28 cellular contexts compared by ENCODE assay signal in genomic region chr10:131685576-131685975, GRCh38.
A peak's percentile ranks its signal among the peaks of the same experiment; 100 is the strongest.
DNase-seq lines count a peak whose midpoint lies in the region; ATAC-seq, FAIRE-seq and TF ChIP-seq lines count a peak whose summit lies in the region.
"Had no signal": no experiment of that assay in that cellular context is flagged by ENCODE, and none has a peak within 500 bp of the region (broad histone marks: within the 10 kb centered on the region; RNA-seq: fewer than 3 reads in every experiment).

No MANE protein-coding gene starts in this region.

- H3K23ac ChIP-seq in trophoblast cell (ENCODE audit: low read length): no peak overlapping the region

- H3K4ac ChIP-seq in trophoblast cell (ENCODE audit: low read depth, low read length): no peak overlapping the region

- H3K9me3 Mint-ChIP-seq in activated naive CD4-positive, alpha-beta T cell treated with anti-CD3 and anti-CD28 coated beads, Interleukin-2, amount 50 U/mL, for 24 hours: no peaks in the 10 kb centered on the region
- H3K9me3 Mint-ChIP-seq in activated naive CD4-positive, alpha-beta T cell treated with anti-CD3 and anti-CD28 coated beads for 36 hours: no peaks in the 10 kb centered on the region
- H3K9me3 Mint-ChIP-seq: CD8-positive, alpha-beta T cell had no signal

- H3K9me3 ChIP-seq in kidney (ENCODE audit: control insufficient read depth in 1 of 2, low read length in 2 of 2) (no peaks in the 10 kb centered on the region), trophoblast cell (ENCODE audit: insufficient read depth, low read depth, low read length) (peaks cover 5% of the 10 kb centered on the region)
- H3K9me3 ChIP-seq: Caco-2, MG63, Peyer's patch had no signal

- no peak overlapping the region for H4K12ac ChIP-seq in trophoblast cell (ENCODE audit: low read depth, low read length)

- H3K9ac ChIP-seq in kidney (ENCODE audit: low read length in 2 of 2): no peak overlapping the region
- no peak overlapping the region for H3K9ac ChIP-seq in trophoblast cell (ENCODE audit: low read length)

- H3K27ac Mint-ChIP-seq in activated naive CD4-positive, alpha-beta T cell treated with anti-CD3 and anti-CD28 coated beads, Interleukin-2, amount 50 U/mL, for 24 hours: peak overlapping the region; percentile 8
- H3K27ac Mint-ChIP-seq in activated naive CD4-positive, alpha-beta T cell treated with anti-CD3 and anti-CD28 coated beads for 36 hours: no peak overlapping the region
- H3K27ac Mint-ChIP-seq: B cell; CD8-positive, alpha-beta T cell had no signal

- no peaks in the 10 kb centered on the region for H3K4me1 Mint-ChIP-seq in activated naive CD4-positive, alpha-beta T cell treated with anti-CD3 and anti-CD28 coated beads, Interleukin-2, amount 50 U/mL, for 24 hours
- no peaks in the 10 kb centered on the region for H3K4me1 Mint-ChIP-seq in activated naive CD4-positive, alpha-beta T cell treated with anti-CD3 and anti-CD28 coated beads for 36 hours (ENCODE audit: low read depth)
- H3K4me1 Mint-ChIP-seq: B cell had no signal

- no peak overlapping the region for H2BK5ac ChIP-seq in trophoblast cell (ENCODE audit: low read depth, low read length, poor library complexity)

- no peaks in the 10 kb centered on the region for H3K36me3 Mint-ChIP-seq in activated naive CD4-positive, alpha-beta T cell treated with anti-CD3 and anti-CD28 coated beads, Interleukin-2, amount 50 U/mL, for 24 hours
- H3K36me3 Mint-ChIP-seq in activated naive CD4-positive, alpha-beta T cell treated with anti-CD3 and anti-CD28 coated beads for 36 hours (ENCODE audit: low read depth): no peaks in the 10 kb centered on the region
- H3K36me3 Mint-ChIP-seq: CD8-positive, alpha-beta T cell had no signal

- H3K4me3 ChIP-seq in kidney (ENCODE audit: low read length in 2 of 2) (no peak overlapping the region), trophoblast cell (ENCODE audit: low read depth, low read length) (peak overlapping the region; percentile 18)
- H3K4me3 ChIP-seq: K562, MG63, Peyer's patch had no signal

- intact Hi-C loops in activated naive CD4-positive, alpha-beta T cell treated with anti-CD3 and anti-CD28 coated beads for 36 hours (cut with micrococcal nuclease): no loop called here
- intact Hi-C loops in kidney (cut with DNase I): no loop called here

- no peak overlapping the region for H2BK12ac ChIP-seq in trophoblast cell (ENCODE audit: low read length)

- no peak overlapping the region for H3K27ac ChIP-seq in kidney (ENCODE audit: low read depth in 2 of 2, low read length in 2 of 2)
- H3K27ac ChIP-seq in trophoblast cell (ENCODE audit: low read depth, low read length): no peak overlapping the region
- H3K27ac ChIP-seq: 22Rv1, C4-2B, Peyer's patch had no signal

- no peak overlapping the region for H3K14ac ChIP-seq in trophoblast cell (ENCODE audit: low read length)

- TF ChIP-seq CTCF in kidney (IDR thresholded peaks at IDR 0.05; ENCODE audit: borderline replicate concordance, extremely low read depth, insufficient read depth): no peak

- H2AFZ ChIP-seq in trophoblast cell (ENCODE audit: insufficient read depth, low read length, poor library complexity): no peak overlapping the region

- no peak overlapping the region for H2BK120ac ChIP-seq in trophoblast cell (ENCODE audit: insufficient read depth, low read length, poor library complexity)

- no peak for FAIRE-seq in kidney (lab: Jason Lieb, UNC)
- FAIRE-seq: GM12892, GM19239, H54, HepG2, K562 had no signal

- no peak overlapping the region for H3K4me3 Mint-ChIP-seq in activated naive CD4-positive, alpha-beta T cell treated with anti-CD3 and anti-CD28 coated beads, Interleukin-2, amount 50 U/mL, for 24 hours
- H3K4me3 Mint-ChIP-seq in activated naive CD4-positive, alpha-beta T cell treated with anti-CD3 and anti-CD28 coated beads for 36 hours: no peak overlapping the region
- H3K4me3 Mint-ChIP-seq: B cell; CD8-positive, alpha-beta T cell had no signal

- no peak overlapping the region for H3K4me2 ChIP-seq in trophoblast cell (ENCODE audit: low read length)

- CTCF ChIA-PET in activated naive CD4-positive, alpha-beta T cell treated with anti-CD3 and anti-CD28 coated beads for 36 hours (lab: Charles Lee): no interaction called here

- H3K79me2 ChIP-seq in trophoblast cell (ENCODE audit: control insufficient read depth, insufficient read depth, low read length, poor library complexity): no peaks in the 10 kb centered on the region

- H4K8ac ChIP-seq in trophoblast cell (ENCODE audit: low read depth, low read length): no peak overlapping the region

- H3K4me1 ChIP-seq in kidney (ENCODE audit: control insufficient read depth in 1 of 2, insufficient read depth in 1 of 2, low read depth in 1 of 2, low read length in 2 of 2): no peaks in the 10 kb centered on the region
- H3K4me1 ChIP-seq in trophoblast cell (ENCODE audit: control insufficient read depth in 1 of 2, insufficient read depth in 2 of 2, low read length in 2 of 2): no peaks in the 10 kb centered on the region
- H3K4me1 ChIP-seq: Caco-2, Peyer's patch had no signal

- no peaks in the 10 kb centered on the region for H3K79me1 ChIP-seq in trophoblast cell (ENCODE audit: low read length)

- no peaks in the 10 kb centered on the region for H3K27me3 ChIP-seq in trophoblast cell (ENCODE audit: insufficient read depth, low read length)
- H3K27me3 ChIP-seq: MG63, Peyer's patch had no signal

- no peak overlapping the region for H4K91ac ChIP-seq in trophoblast cell (ENCODE audit: low read depth, low read length)

- H2AK5ac ChIP-seq in trophoblast cell (ENCODE audit: low read length): no peak overlapping the region

- H3K27me3 Mint-ChIP-seq in activated naive CD4-positive, alpha-beta T cell treated with anti-CD3 and anti-CD28 coated beads, Interleukin-2, amount 50 U/mL, for 24 hours: peaks cover 6% of the 10 kb centered on the region
- peaks cover 4% of the 10 kb centered on the region for H3K27me3 Mint-ChIP-seq in activated naive CD4-positive, alpha-beta T cell treated with anti-CD3 and anti-CD28 coated beads for 36 hours (ENCODE audit: low read depth)

- no CpG with 5 or more reads among the region's 10 CpGs for WGBS in trophoblast cell (ENCODE audit: extremely low coverage, insufficient coverage, insufficient read length)

- H3K36me3 ChIP-seq in kidney (ENCODE audit: control insufficient read depth in 1 of 2, insufficient read depth in 2 of 2, low read length in 2 of 2) (no peaks in the 10 kb centered on the region), trophoblast cell (ENCODE audit: control insufficient read depth in 1 of 2, insufficient read depth in 2 of 2, low read length in 2 of 2) (no peaks in the 10 kb centered on the region)
- H3K36me3 ChIP-seq: MG63, Peyer's patch had no signal

- ATAC-seq in HG03520 (IDR thresholded peaks at IDR 0.05; ENCODE audit: unreplicated experiment): no peak
- ATAC-seq: CD8-positive, alpha-beta T cell; HepG2; K562 had no signal

- DNase-seq in activated naive CD4-positive, alpha-beta T cell treated with anti-CD3 and anti-CD28 coated beads for 36 hours: no peak
- DNase-seq in kidney (peak; percentile 49), trophoblast cell (no peak), DMS79 (lab: John Stamatoyannopoulos, UW) (no peak), DMS153 (lab: John Stamatoyannopoulos, UW) (no peak)
- DNase-seq: Caco-2; CD8-positive, alpha-beta T cell; DND-41; Kasumi-1; MG63; NCI-H1105 treated with DMSO at 0.1 percent for 48 hours; NCI-H146; NCI-H1930; NCI-H2227 treated with DMSO at 0.1 percent for 48 hours; NCI-H510A; NCI-H69; SHP77 treated with DMSO at 0.1 percent for 48 hours had no signal

- no peak overlapping the region for H3K18ac ChIP-seq in trophoblast cell (ENCODE audit: low read length)
